ENCODE assay signal across 19 cellular contexts in the genomic region with DNA sequence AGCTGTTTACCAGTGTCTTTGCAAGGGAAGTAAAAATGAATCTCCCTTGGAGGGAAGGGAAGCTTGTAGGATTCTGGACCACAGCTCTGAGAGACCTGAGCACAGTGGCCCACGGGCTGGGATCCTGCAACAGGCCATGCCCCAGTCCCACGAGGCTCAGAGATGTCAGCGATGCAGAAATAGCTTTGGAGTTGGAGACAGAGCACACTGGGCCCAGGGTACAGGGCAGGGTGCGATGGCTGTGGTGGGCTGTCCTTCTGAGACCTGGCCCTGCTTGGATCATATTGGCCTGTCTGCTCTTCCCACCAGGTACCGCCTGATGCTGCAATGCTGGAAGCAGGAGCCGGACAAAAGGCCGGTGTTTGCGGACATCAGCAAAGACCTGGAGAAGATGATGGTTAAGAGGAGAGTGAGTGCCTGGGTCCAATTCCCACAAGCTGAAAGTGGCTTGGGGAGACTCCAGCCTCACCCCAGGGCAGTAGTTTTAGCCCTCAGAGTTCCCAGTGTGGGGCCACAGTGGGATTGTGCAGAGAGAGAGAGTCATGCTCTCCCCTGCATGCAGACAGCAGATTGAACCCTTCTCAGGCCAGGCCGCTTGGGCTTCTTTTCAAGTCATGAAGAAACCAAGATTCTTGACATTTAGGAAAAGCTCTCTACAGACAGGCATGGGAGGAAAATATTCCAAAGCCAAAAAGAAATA. TPM values are rescaled to one million over a fixed set of nuclear protein-coding genes. Genes with fewer than 3 reads are reported as not detected.
DNase-seq lines count a peak whose midpoint lies in the region; ATAC-seq and TF ChIP-seq lines count a peak whose summit lies in the region.
"Had no signal": no experiment of that assay in that cellular context is flagged by ENCODE, and none has a peak within 500 bp of the region (broad histone marks: within the 10 kb centered on the region; RNA-seq: fewer than 3 reads in every experiment).

No MANE protein-coding gene starts in this region.

- no peak overlapping the region for H3K4me3 Mint-ChIP-seq in natural killer cell treated with Interleukin-12 subunit alpha and Interleukin-12 subunit beta and Interleukin-15 and Interleukin-18, amount 100 ng/mL, for 72 hours
- H3K4me3 Mint-ChIP-seq in natural killer cell, result no peak overlapping the region
- H3K4me3 Mint-ChIP-seq in osteocyte (ENCODE audit: unreplicated experiment), result no peak overlapping the region
- H3K4me3 Mint-ChIP-seq: activated T-cell treated with anti-CD3 and anti-CD28 coated beads, Interleukin-2, amount 50 U/mL, for 24 hours; CD4-positive, alpha-beta T cell had no signal

- H3K27ac ChIP-seq in coronary artery, result no peak overlapping the region
- H3K27ac ChIP-seq: psoas muscle, SK-N-MC, VCaP had no signal

- H3K9me3 Mint-ChIP-seq in natural killer cell treated with Interleukin-12 subunit alpha and Interleukin-12 subunit beta and Interleukin-15 and Interleukin-18, amount 100 ng/mL, for 72 hours, result no peaks in the 10 kb centered on the region
- no peaks in the 10 kb centered on the region for H3K9me3 Mint-ChIP-seq in natural killer cell
- no peaks in the 10 kb centered on the region for H3K9me3 Mint-ChIP-seq in osteocyte (ENCODE audit: unreplicated experiment)
- H3K9me3 Mint-ChIP-seq: activated T-cell treated with anti-CD3 and anti-CD28 coated beads, Interleukin-2, amount 50 U/mL, for 24 hours; CD4-positive, alpha-beta T cell had no signal

- no peaks in the 10 kb centered on the region for H3K36me3 Mint-ChIP-seq in natural killer cell treated with Interleukin-12 subunit alpha and Interleukin-12 subunit beta and Interleukin-15 and Interleukin-18, amount 100 ng/mL, for 72 hours
- no peaks in the 10 kb centered on the region for H3K36me3 Mint-ChIP-seq in natural killer cell
- no peaks in the 10 kb centered on the region for H3K36me3 Mint-ChIP-seq in osteocyte (ENCODE audit: unreplicated experiment)

- no peaks in the 10 kb centered on the region for H3K27me3 Mint-ChIP-seq in natural killer cell treated with Interleukin-12 subunit alpha and Interleukin-12 subunit beta and Interleukin-15 and Interleukin-18, amount 100 ng/mL, for 72 hours
- H3K27me3 Mint-ChIP-seq in natural killer cell (ENCODE audit: low read depth in 2 of 2) (no peaks in the 10 kb centered on the region), osteocyte (ENCODE audit: unreplicated experiment) (peaks cover 4% of the 10 kb centered on the region)
- H3K27me3 Mint-ChIP-seq: activated T-cell treated with anti-CD3 and anti-CD28 coated beads, Interleukin-2, amount 50 U/mL, for 24 hours; CD4-positive, alpha-beta T cell had no signal

- peaks cover 54 to 56% of the 10 kb centered on the region in 2 donors for H3K4me1 Mint-ChIP-seq in natural killer cell treated with Interleukin-12 subunit alpha and Interleukin-12 subunit beta and Interleukin-15 and Interleukin-18, amount 100 ng/mL, for 72 hours (ENCODE audit: low read depth in 2 of 2)
- peaks cover 54 to 56% of the 10 kb centered on the region in 2 donors for H3K4me1 Mint-ChIP-seq in natural killer cell
- H3K4me1 Mint-ChIP-seq in osteocyte (ENCODE audit: unreplicated experiment), result peaks cover 26% of the 10 kb centered on the region

- no peak for TF ChIP-seq CTCF in natural killer cell (IDR thresholded peaks at IDR 0.05)
- no peak for TF ChIP-seq CTCF in coronary artery (IDR thresholded peaks at IDR 0.05)
- TF ChIP-seq CTCF in osteocyte (IDR thresholded peaks at IDR 0.05), result no peak

- no peak for ATAC-seq in natural killer cell treated with Interleukin-12 subunit alpha and Interleukin-12 subunit beta and Interleukin-15 and Interleukin-18, amount 100 ng/mL, for 72 hours
- no peak for ATAC-seq in natural killer cell
- ATAC-seq: psoas muscle had no signal

- no peak overlapping the region for H3K4me3 ChIP-seq in coronary artery
- H3K4me3 ChIP-seq: MG63, psoas muscle, SK-N-MC had no signal

- peak; percentile 34 for DNase-seq in natural killer cell treated with Interleukin-12 subunit alpha and Interleukin-12 subunit beta and Interleukin-15 and Interleukin-18, amount 100 ng/mL, for 72 hours (ENCODE audit: low spot score)
- no peak for DNase-seq in natural killer cell
- peak; percentile 45 for DNase-seq in coronary artery (ENCODE audit: low spot score)
- DNase-seq in osteocyte (ENCODE audit: extremely low spot score, unreplicated experiment), result peak; percentile 73
- DNase-seq in NCI-H1092 treated with DMSO at 0.1 percent for 48 hours (lab: John Stamatoyannopoulos, UW), result no peak
- DNase-seq in HCEC 1CT, result no peak
- no peak for DNase-seq in NCI-H510A (lab: John Stamatoyannopoulos, UW)
- DNase-seq: activated naive CD4-positive, alpha-beta T cell; activated T-cell treated with anti-CD3 and anti-CD28 coated beads, Interleukin-2, amount 50 U/mL, for 24 hours; CD4-positive, alpha-beta T cell; KBM-7; mammary epithelial cell; MG63; NCI-H1417 treated with DMSO at 0.1 percent for 48 hours; NCI-H2081 treated with DMSO at 0.1 percent for 48 hours; NCI-H82 had no signal

- H3K27ac Mint-ChIP-seq in natural killer cell treated with Interleukin-12 subunit alpha and Interleukin-12 subunit beta and Interleukin-15 and Interleukin-18, amount 100 ng/mL, for 72 hours, result peak overlapping the region in 1 of 2 donors; percentile 16
- H3K27ac Mint-ChIP-seq in natural killer cell, result no peak overlapping the region
- no peak overlapping the region for H3K27ac Mint-ChIP-seq in osteocyte (ENCODE audit: unreplicated experiment)
- H3K27ac Mint-ChIP-seq: activated T-cell treated with anti-CD3 and anti-CD28 coated beads, Interleukin-2, amount 50 U/mL, for 24 hours; CD4-positive, alpha-beta T cell had no signal

- intact Hi-C loops in natural killer cell (cut with micrococcal nuclease), result loop anchor here (5.0 kb wide), 1 partner anchor 38 kb away; no protein-coding TSS in a partner anchor

RNA-seq across cellular contexts. Expression of a gene that starts 13.5 kb away (rescaled TPM):
- total RNA-seq in natural killer cell treated with Interleukin-12 subunit alpha and Interleukin-12 subunit beta and Interleukin-15 and Interleukin-18, amount 100 ng/mL, for 72 hours, result 10 to 100 TPM; 31.4 to 41.3 TPM
- total RNA-seq in natural killer cell (10 to 100 TPM; 49.9 to 57.4 (median 52.8) TPM), osteocyte (36.6 and 38.7 TPM in 2 replicates)

RNA-seq across cellular contexts. Expression of a gene that starts 47.9 kb away (rescaled TPM):
- total RNA-seq in natural killer cell treated with Interleukin-12 subunit alpha and Interleukin-12 subunit beta and Interleukin-15 and Interleukin-18, amount 100 ng/mL, for 72 hours, result not detected
- under 1 TPM in 1 of 3 donors, not detected in 2; 0.16 TPM for total RNA-seq in natural killer cell
- 0.43 and 1.1 TPM in 2 replicates for total RNA-seq in osteocyte
- total RNA-seq: CD4-positive, alpha-beta T cell had no signal

Comparison
In these comparisons a context has a peak if more than half of its experiments do, and no peak if none do; other contexts are left out.
1. DNase-seq: peak in natural killer cell treated with Interleukin-12 subunit alpha and Interleukin-12 subunit beta and Interleukin-15 and Interleukin-18, amount 100 ng/mL, for 72 hours (single experiment), coronary artery (single experiment) and osteocyte (single experiment); none in natural killer cell (single experiment), NCI-H1092 treated with DMSO at 0.1 percent for 48 hours (single experiment), HCEC 1CT (single experiment) and NCI-H510A (single experiment).